3 cellular contexts compared by ENCODE assay signal in genomic region chr6:7157752-7158616, GRCh38.
TF ChIP-seq lines count a peak whose summit lies in the region.

No MANE protein-coding gene starts in this region.

TF ChIP-seq in A549, 52 proteins besides CTCF, POLR2A, EP300 and RAD21 (continued from another document):
- no peak for TF ChIP-seq CHD2 (IDR thresholded peaks at IDR 0.05; ENCODE audit: low read length, partially characterized antibody)
- no peak for TF ChIP-seq RCOR1 (IDR thresholded peaks at IDR 0.05; ENCODE audit: low read depth, low read length)
- no peak for TF ChIP-seq NPAS2 (CRISPR knock-in tag; IDR thresholded peaks at IDR 0.05; ENCODE audit: borderline replicate concordance)
- no peak for TF ChIP-seq JUNB (IDR thresholded peaks at IDR 0.05)
- TF ChIP-seq TP53 (CRISPR knock-in tag; IDR thresholded peaks at IDR 0.05): no peak
- TF ChIP-seq HOXB5 (CRISPR knock-in tag; IDR thresholded peaks at IDR 0.05): no peak
- no peak for TF ChIP-seq SREBF2 (IDR thresholded peaks at IDR 0.05)

TF ChIP-seq in GM23338, 12 proteins besides CTCF, POLR2A, EP300 and RAD21 (continues in another document):
- TF ChIP-seq, protein P1, sequence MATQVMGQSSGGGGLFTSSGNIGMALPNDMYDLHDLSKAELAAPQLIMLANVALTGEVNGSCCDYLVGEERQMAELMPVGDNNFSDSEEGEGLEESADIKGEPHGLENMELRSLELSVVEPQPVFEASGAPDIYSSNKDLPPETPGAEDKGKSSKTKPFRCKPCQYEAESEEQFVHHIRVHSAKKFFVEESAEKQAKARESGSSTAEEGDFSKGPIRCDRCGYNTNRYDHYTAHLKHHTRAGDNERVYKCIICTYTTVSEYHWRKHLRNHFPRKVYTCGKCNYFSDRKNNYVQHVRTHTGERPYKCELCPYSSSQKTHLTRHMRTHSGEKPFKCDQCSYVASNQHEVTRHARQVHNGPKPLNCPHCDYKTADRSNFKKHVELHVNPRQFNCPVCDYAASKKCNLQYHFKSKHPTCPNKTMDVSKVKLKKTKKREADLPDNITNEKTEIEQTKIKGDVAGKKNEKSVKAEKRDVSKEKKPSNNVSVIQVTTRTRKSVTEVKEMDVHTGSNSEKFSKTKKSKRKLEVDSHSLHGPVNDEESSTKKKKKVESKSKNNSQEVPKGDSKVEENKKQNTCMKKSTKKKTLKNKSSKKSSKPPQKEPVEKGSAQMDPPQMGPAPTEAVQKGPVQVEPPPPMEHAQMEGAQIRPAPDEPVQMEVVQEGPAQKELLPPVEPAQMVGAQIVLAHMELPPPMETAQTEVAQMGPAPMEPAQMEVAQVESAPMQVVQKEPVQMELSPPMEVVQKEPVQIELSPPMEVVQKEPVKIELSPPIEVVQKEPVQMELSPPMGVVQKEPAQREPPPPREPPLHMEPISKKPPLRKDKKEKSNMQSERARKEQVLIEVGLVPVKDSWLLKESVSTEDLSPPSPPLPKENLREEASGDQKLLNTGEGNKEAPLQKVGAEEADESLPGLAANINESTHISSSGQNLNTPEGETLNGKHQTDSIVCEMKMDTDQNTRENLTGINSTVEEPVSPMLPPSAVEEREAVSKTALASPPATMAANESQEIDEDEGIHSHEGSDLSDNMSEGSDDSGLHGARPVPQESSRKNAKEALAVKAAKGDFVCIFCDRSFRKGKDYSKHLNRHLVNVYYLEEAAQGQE (IDR thresholded peaks at IDR 0.05; ENCODE audit: unreplicated experiment): no peak
- TF ChIP-seq, protein P2, sequence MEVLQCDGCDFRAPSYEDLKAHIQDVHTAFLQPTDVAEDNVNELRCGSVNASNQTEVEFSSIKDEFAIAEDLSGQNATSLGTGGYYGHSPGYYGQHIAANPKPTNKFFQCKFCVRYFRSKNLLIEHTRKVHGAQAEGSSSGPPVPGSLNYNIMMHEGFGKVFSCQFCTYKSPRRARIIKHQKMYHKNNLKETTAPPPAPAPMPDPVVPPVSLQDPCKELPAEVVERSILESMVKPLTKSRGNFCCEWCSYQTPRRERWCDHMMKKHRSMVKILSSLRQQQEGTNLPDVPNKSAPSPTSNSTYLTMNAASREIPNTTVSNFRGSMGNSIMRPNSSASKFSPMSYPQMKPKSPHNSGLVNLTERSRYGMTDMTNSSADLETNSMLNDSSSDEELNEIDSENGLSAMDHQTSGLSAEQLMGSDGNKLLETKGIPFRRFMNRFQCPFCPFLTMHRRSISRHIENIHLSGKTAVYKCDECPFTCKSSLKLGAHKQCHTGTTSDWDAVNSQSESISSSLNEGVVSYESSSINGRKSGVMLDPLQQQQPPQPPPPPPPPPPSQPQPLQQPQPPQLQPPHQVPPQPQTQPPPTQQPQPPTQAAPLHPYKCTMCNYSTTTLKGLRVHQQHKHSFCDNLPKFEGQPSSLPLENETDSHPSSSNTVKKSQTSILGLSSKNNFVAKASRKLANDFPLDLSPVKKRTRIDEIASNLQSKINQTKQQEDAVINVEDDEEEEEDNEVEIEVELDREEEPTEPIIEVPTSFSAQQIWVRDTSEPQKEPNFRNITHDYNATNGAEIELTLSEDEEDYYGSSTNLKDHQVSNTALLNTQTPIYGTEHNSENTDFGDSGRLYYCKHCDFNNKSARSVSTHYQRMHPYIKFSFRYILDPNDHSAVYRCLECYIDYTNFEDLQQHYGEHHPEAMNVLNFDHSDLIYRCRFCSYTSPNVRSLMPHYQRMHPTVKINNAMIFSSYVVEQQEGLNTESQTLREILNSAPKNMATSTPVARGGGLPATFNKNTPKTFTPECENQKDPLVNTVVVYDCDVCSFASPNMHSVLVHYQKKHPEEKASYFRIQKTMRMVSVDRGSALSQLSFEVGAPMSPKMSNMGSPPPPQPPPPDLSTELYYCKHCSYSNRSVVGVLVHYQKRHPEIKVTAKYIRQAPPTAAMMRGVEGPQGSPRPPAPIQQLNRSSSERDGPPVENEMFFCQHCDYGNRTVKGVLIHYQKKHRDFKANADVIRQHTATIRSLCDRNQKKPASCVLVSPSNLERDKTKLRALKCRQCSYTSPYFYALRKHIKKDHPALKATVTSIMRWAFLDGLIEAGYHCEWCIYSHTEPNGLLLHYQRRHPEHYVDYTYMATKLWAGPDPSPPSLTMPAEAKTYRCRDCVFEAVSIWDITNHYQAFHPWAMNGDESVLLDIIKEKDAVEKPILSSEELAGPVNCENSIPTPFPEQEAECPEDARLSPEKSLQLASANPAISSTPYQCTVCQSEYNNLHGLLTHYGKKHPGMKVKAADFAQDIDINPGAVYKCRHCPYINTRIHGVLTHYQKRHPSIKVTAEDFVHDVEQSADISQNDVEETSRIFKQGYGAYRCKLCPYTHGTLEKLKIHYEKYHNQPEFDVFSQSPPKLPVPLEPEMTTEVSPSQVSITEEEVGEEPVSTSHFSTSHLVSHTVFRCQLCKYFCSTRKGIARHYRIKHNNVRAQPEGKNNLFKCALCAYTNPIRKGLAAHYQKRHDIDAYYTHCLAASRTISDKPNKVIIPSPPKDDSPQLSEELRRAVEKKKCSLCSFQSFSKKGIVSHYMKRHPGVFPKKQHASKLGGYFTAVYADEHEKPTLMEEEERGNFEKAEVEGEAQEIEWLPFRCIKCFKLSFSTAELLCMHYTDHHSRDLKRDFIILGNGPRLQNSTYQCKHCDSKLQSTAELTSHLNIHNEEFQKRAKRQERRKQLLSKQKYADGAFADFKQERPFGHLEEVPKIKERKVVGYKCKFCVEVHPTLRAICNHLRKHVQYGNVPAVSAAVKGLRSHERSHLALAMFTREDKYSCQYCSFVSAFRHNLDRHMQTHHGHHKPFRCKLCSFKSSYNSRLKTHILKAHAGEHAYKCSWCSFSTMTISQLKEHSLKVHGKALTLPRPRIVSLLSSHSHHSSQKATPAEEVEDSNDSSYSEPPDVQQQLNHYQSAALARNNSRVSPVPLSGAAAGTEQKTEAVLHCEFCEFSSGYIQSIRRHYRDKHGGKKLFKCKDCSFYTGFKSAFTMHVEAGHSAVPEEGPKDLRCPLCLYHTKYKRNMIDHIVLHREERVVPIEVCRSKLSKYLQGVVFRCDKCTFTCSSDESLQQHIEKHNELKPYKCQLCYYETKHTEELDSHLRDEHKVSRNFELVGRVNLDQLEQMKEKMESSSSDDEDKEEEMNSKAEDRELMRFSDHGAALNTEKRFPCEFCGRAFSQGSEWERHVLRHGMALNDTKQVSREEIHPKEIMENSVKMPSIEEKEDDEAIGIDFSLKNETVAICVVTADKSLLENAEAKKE (CRISPR knock-in tag; IDR thresholded peaks at IDR 0.05): no peak
- no peak for TF ChIP-seq CREB1 (CRISPR knock-in tag; IDR thresholded peaks at IDR 0.05; ENCODE audit: low read depth)
- no peak for TF ChIP-seq ZNF114 (CRISPR knock-in tag; IDR thresholded peaks at IDR 0.05)
- no peak for TF ChIP-seq STAT1 (IDR thresholded peaks at IDR 0.05; ENCODE audit: unreplicated experiment)
- no peak for TF ChIP-seq JUNB (IDR thresholded peaks at IDR 0.05; ENCODE audit: unreplicated experiment)
- no peak for TF ChIP-seq POLR2AphosphoS5 (IDR thresholded peaks at IDR 0.05; ENCODE audit: low read depth)
- TF ChIP-seq ZNF331 (CRISPR knock-in tag; IDR thresholded peaks at IDR 0.05; ENCODE audit: low read depth): no peak
- no peak for TF ChIP-seq EZH2 (IDR thresholded peaks at IDR 0.05; ENCODE audit: low read depth, unreplicated experiment)
- TF ChIP-seq EZH2phosphoT487 (IDR thresholded peaks at IDR 0.05; ENCODE audit: unreplicated experiment): no peak

TF ChIP-seq in HepG2, 621 proteins besides CTCF, POLR2A, EP300 and RAD21 (continued from another document and continues in another):
- TF ChIP-seq, protein P3, sequence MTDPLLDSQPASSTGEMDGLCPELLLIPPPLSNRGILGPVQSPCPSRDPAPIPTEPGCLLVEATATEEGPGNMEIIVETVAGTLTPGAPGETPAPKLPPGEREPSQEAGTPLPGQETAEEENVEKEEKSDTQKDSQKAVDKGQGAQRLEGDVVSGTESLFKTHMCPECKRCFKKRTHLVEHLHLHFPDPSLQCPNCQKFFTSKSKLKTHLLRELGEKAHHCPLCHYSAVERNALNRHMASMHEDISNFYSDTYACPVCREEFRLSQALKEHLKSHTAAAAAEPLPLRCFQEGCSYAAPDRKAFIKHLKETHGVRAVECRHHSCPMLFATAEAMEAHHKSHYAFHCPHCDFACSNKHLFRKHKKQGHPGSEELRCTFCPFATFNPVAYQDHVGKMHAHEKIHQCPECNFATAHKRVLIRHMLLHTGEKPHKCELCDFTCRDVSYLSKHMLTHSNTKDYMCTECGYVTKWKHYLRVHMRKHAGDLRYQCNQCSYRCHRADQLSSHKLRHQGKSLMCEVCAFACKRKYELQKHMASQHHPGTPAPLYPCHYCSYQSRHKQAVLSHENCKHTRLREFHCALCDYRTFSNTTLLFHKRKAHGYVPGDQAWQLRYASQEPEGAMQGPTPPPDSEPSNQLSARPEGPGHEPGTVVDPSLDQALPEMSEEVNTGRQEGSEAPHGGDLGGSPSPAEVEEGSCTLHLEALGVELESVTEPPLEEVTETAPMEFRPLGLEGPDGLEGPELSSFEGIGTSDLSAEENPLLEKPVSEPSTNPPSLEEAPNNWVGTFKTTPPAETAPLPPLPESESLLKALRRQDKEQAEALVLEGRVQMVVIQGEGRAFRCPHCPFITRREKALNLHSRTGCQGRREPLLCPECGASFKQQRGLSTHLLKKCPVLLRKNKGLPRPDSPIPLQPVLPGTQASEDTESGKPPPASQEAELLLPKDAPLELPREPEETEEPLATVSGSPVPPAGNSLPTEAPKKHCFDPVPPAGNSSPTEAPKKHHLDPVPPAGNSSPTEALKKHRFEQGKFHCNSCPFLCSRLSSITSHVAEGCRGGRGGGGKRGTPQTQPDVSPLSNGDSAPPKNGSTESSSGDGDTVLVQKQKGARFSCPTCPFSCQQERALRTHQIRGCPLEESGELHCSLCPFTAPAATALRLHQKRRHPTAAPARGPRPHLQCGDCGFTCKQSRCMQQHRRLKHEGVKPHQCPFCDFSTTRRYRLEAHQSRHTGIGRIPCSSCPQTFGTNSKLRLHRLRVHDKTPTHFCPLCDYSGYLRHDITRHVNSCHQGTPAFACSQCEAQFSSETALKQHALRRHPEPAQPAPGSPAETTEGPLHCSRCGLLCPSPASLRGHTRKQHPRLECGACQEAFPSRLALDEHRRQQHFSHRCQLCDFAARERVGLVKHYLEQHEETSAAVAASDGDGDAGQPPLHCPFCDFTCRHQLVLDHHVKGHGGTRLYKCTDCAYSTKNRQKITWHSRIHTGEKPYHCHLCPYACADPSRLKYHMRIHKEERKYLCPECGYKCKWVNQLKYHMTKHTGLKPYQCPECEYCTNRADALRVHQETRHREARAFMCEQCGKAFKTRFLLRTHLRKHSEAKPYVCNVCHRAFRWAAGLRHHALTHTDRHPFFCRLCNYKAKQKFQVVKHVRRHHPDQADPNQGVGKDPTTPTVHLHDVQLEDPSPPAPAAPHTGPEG (CRISPR knock-in tag; IDR thresholded peaks at IDR 0.05): no peak
- no peak for TF ChIP-seq FOXO1 (CRISPR knock-in tag; IDR thresholded peaks at IDR 0.05)
- no peak for TF ChIP-seq AHR (CRISPR knock-in tag; IDR thresholded peaks at IDR 0.05)
- no peak for TF ChIP-seq BRCA1 (CRISPR knock-in tag; IDR thresholded peaks at IDR 0.05)
- no peak for TF ChIP-seq SP5 (CRISPR knock-in tag; IDR thresholded peaks at IDR 0.05; ENCODE audit: borderline replicate concordance, low read depth)
- peak; percentile 61 for TF ChIP-seq RBM22 (optimal IDR thresholded peaks at IDR 0.05; ENCODE audit: low read length)
- no peak for TF ChIP-seq HMGA1 (CRISPR knock-in tag; conservative IDR thresholded peaks at IDR 0.05)
- no peak for TF ChIP-seq ZNF460 (CRISPR knock-in tag; IDR thresholded peaks at IDR 0.05; ENCODE audit: borderline replicate concordance)
- TF ChIP-seq, protein P4, sequence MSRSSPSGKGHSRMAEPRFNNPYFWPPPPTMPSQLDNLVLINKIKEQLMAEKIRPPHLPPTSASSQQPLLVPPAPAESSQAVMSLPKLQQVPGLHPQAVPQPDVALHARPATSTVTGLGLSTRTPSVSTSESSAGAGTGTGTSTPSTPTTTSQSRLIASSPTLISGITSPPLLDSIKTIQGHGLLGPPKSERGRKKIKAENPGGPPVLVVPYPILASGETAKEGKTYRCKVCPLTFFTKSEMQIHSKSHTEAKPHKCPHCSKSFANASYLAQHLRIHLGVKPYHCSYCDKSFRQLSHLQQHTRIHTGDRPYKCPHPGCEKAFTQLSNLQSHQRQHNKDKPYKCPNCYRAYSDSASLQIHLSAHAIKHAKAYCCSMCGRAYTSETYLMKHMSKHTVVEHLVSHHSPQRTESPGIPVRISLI (CRISPR knock-in tag; IDR thresholded peaks at IDR 0.05; ENCODE audit: borderline replicate concordance): peak; percentile 62; the same call in 1 of the 2 replicates
- TF ChIP-seq ZNF547 (CRISPR knock-in tag; IDR thresholded peaks at IDR 0.05): no peak
- TF ChIP-seq GABPA (IDR thresholded peaks at IDR 0.05; ENCODE audit: low read depth, low read length): no peak
- TF ChIP-seq GABPA (CRISPR knock-in tag; IDR thresholded peaks at IDR 0.05; ENCODE audit: low read depth): no peak
- no peak for TF ChIP-seq HMGXB4 (CRISPR knock-in tag; IDR thresholded peaks at IDR 0.05; ENCODE audit: borderline replicate concordance in 1 of 2, low read depth in 1 of 2)
- no peak for TF ChIP-seq IRX3 (CRISPR knock-in tag; IDR thresholded peaks at IDR 0.05; ENCODE audit: borderline replicate concordance, low read depth)
- TF ChIP-seq TBX2 (CRISPR knock-in tag; IDR thresholded peaks at IDR 0.05; ENCODE audit: borderline replicate concordance): no peak
- peak; percentile 38 for TF ChIP-seq TEAD3 (CRISPR knock-in tag; optimal IDR thresholded peaks at IDR 0.05; ENCODE audit: borderline replicate concordance)
- TF ChIP-seq CENPBD1 (CRISPR knock-in tag; IDR thresholded peaks at IDR 0.05; ENCODE audit: borderline replicate concordance, low read depth): no peak
